In genomic region chr6:73610444-73611275, GRCh38 we compare ENCODE assay signal across 8 cellular contexts. TPM values are rescaled to one million over a fixed set of nuclear protein-coding genes. Genes with fewer than 3 reads are reported as not detected.
A peak's percentile ranks its signal among the peaks of the same experiment; 100 is the strongest.
DNase-seq lines count a peak whose midpoint lies in the region; FAIRE-seq and TF ChIP-seq lines count a peak whose summit lies in the region.

No MANE protein-coding gene starts in this region.

- intact Hi-C loops in tibial artery (cut with DNase I; ENCODE audit: low total_unique reads) = loop anchor here (2.0 kb wide), 1 partner anchor 96 kb away; no protein-coding TSS in a partner anchor

- DNase-seq in GM03348 (ENCODE audit: low spot score) (peak; percentile 62), NCI-H2081 treated with DMSO at 0.1 percent for 48 hours (lab: John Stamatoyannopoulos, UW) (peak; percentile 2), brain microvascular endothelial cell (no peak), keratinocyte (ENCODE audit: low read depth, low spot score) (no peak), tibial artery (no peak), GM12892 (ENCODE audit: insufficient read length) (no peak)
- no peak for DNase-seq in activated CD4-positive, alpha-beta T cell treated with anti-CD3 and anti-CD28 coated beads for 4 hours

- peaks cover 20% of the 10 kb centered on the region for H3K36me3 ChIP-seq in brain microvascular endothelial cell (replicated peaks)
- H3K36me3 ChIP-seq in keratinocyte (ENCODE audit: control insufficient read depth in 2 of 2, extremely low read depth in 1 of 2, insufficient read depth in 2 of 2, low read length in 2 of 2) = peaks cover 0 to 5% of the 10 kb centered on the region in 2 experiments
- H3K36me3 ChIP-seq in tibial artery = peaks cover 45 to 78% (median 51%) of the 10 kb centered on the region in 3 donors

- no peaks in the 10 kb centered on the region for H3K9me1 ChIP-seq in keratinocyte (ENCODE audit: control insufficient read depth, extremely low read depth, insufficient read depth, low read length)

- FAIRE-seq in A204.1 (lab: Jason Lieb, UNC) = peak; percentile 98
- no peak for FAIRE-seq in keratinocyte (lab: Jason Lieb, UNC)
- no peak for FAIRE-seq in GM12892 (lab: Jason Lieb, UNC)

- H3K27ac ChIP-seq in brain microvascular endothelial cell (no peak overlapping the region), keratinocyte (ENCODE audit: control insufficient read depth, insufficient read depth, low read length) (no peak overlapping the region), tibial artery (peak overlapping the region; percentile 15 to 50)

- no peak overlapping the region for H3K4me3 ChIP-seq in brain microvascular endothelial cell (ENCODE audit: low read depth, low read length)
- no peak overlapping the region for H3K4me3 ChIP-seq in keratinocyte (ENCODE audit: control insufficient read depth in 2 of 3, extremely low read depth in 1 of 3, insufficient read depth in 2 of 3, low read depth in 1 of 3, low read length in 3 of 3)
- H3K4me3 ChIP-seq in tibial artery = no peak overlapping the region

- H3K79me2 ChIP-seq in keratinocyte (ENCODE audit: control insufficient read depth, insufficient read depth, low read length) = no peaks in the 10 kb centered on the region

- TF ChIP-seq CTCF in brain microvascular endothelial cell (IDR thresholded peaks at IDR 0.05; ENCODE audit: low read depth, low read length, missing control alignments) (peak; percentile 49), keratinocyte (optimal IDR thresholded peaks at IDR 0.05 in 1 of 3, IDR thresholded peaks at IDR 0.05 in 1 of 3, conservative IDR thresholded peaks at IDR 0.05 in 1 of 3; ENCODE audit: extremely low read depth in 1 of 3, insufficient read depth in 2 of 3, low read length in 3 of 3) (peak in 2 of 3 experiments; percentile 40 to 46), tibial artery (IDR thresholded peaks at IDR 0.05) (peak; percentile 66 to 69)

- dilution Hi-C loops in keratinocyte (cut with MboI; ENCODE audit: extremely low pct_ligation_motif_present, low sequenced_read_pairs) = loop anchor here (25.0 kb wide), 1 partner anchor 98 kb away; the partner anchor contains the start of gene EEF1A1

- H3K27me3 ChIP-seq in brain microvascular endothelial cell (replicated peaks) = no peaks in the 10 kb centered on the region
- H3K27me3 ChIP-seq in keratinocyte (ENCODE audit: control insufficient read depth, extremely low read depth, insufficient read depth, low read length) = no peaks in the 10 kb centered on the region
- H3K27me3 ChIP-seq in tibial artery = no peaks in the 10 kb centered on the region

- H3K4me1 ChIP-seq in keratinocyte (ENCODE audit: control insufficient read depth, extremely low read depth, insufficient read depth, low read length) (no peaks in the 10 kb centered on the region), tibial artery (peaks cover 0 to 10% (median 0%) of the 10 kb centered on the region in 4 donors)

- in situ Hi-C loops in brain microvascular endothelial cell (cut with HindIII; ENCODE audit: low pct_ligation_motif_present, low sequenced_read_pairs) = loop anchor here (25.0 kb wide), 1 partner anchor 98 kb away; the partner anchor contains the start of gene EEF1A1

- H4K20me1 ChIP-seq in keratinocyte (ENCODE audit: control insufficient read depth, extremely low read depth, insufficient read depth, low read length) = no peaks in the 10 kb centered on the region

- no peak for TF ChIP-seq POLR2A in GM12892 (IDR thresholded peaks at IDR 0.05; ENCODE audit: low read depth, low read length)

- H2AFZ ChIP-seq in keratinocyte (ENCODE audit: control insufficient read depth, low read length) = no peak overlapping the region

- H3K4me2 ChIP-seq in keratinocyte (ENCODE audit: control insufficient read depth, extremely low read depth, insufficient read depth, low read depth, low read length) = no peak overlapping the region

- H3K9ac ChIP-seq in keratinocyte (ENCODE audit: control insufficient read depth, extremely low read depth, insufficient read depth, low read length) = no peak overlapping the region

- no peaks in the 10 kb centered on the region for H3K9me3 ChIP-seq in keratinocyte (ENCODE audit: control insufficient read depth, low read depth, low read length)
- H3K9me3 ChIP-seq in tibial artery = no peaks in the 10 kb centered on the region

RNA-seq across cellular contexts. Expression of gene SLC17A5, which starts 43.1 kb away (rescaled TPM):
- polyA plus RNA-seq in keratinocyte = 8.4 to 12.0 TPM (median 8.7 TPM) in 3 replicates
- 3.6 TPM for polyA plus RNA-seq in keratinocyte (2011; ENCODE audit: low read depth)
- 4.8 and 9.4 TPM in 2 replicates for polyA plus RNA-seq in keratinocyte (2011; cell fraction: cytosol; rRNA removed)
- 13.5 and 17.5 TPM in 2 replicates for polyA plus RNA-seq in keratinocyte (2011; cell fraction: nucleus; rRNA removed)
- polyA plus RNA-seq in keratinocyte (2012; ENCODE audit: low replicate concordance) = 5.4 and 9.2 TPM in 2 replicates
- polyA minus RNA-seq in keratinocyte = 4.3 to 15.3 TPM (median 10.4 TPM) in 3 replicates
- polyA minus RNA-seq in keratinocyte (2011; cell fraction: cytosol; rRNA and poly(A)+ RNA removed) = 10.4 TPM
- 14.1 and 25.3 TPM in 2 replicates for polyA minus RNA-seq in keratinocyte (2011; cell fraction: nucleus; rRNA and poly(A)+ RNA removed)
- 4.2 TPM for polyA plus RNA-seq in GM12892 (2012; ENCODE audit: missing spikeins)

Comparison
In these comparisons a context has a peak if more than half of its experiments do, and no peak if none do; other contexts are left out.
1. DNase-seq: peak in GM03348 (single experiment) and NCI-H2081 treated with DMSO at 0.1 percent for 48 hours (single experiment); none in brain microvascular endothelial cell (single experiment), keratinocyte (single experiment), tibial artery (0 of 2), activated CD4-positive, alpha-beta T cell treated with anti-CD3 and anti-CD28 coated beads for 4 hours (0 of 2) and GM12892 (single experiment).
2. H3K27ac ChIP-seq: peak in tibial artery (2 of 2); none in brain microvascular endothelial cell (single experiment) and keratinocyte (single experiment).
3. Peak in every context shown above with its lines, with median percentiles within 50 percentile points of each other: CTCF ChIP-seq.